ENCODE assay signal across 7 cellular contexts in the genomic region with DNA sequence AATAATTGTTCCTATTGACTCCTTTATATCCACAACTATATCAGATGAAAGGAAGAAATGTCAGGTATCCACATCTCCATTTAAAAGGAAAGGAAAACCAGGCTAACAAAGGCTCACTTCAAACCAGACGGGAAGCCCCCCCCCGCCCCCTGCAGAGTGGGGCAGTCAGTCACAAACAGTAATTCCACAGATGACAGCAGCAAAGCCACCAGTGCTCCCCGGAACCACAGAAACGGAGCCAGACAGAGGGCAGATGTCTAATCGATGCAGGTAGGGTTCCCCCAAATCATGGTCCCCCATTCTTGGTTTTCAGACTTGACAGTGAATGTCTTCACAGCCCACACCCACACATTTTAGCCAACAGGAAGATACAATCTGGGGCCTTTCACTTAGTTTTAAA.
A peak's percentile ranks its signal among the peaks of the same experiment; 100 is the strongest.
DNase-seq lines count a peak whose midpoint lies in the region; ATAC-seq and TF ChIP-seq lines count a peak whose summit lies in the region.

No MANE protein-coding gene starts in this region.

- H3K36me3 Mint-ChIP-seq in activated CD4-positive, alpha-beta memory T cell treated with anti-CD3 and anti-CD28 coated beads for 36 hours = peaks cover 43% of the 10 kb centered on the region
- peaks cover 5% of the 10 kb centered on the region for H3K36me3 Mint-ChIP-seq in glutamatergic neuron (ENCODE audit: unreplicated experiment)

- no peaks in the 10 kb centered on the region for H3K27me3 Mint-ChIP-seq in activated CD4-positive, alpha-beta memory T cell treated with anti-CD3 and anti-CD28 coated beads for 36 hours
- H3K27me3 Mint-ChIP-seq in glutamatergic neuron (ENCODE audit: unreplicated experiment) = peaks cover 10% of the 10 kb centered on the region

- peaks cover 60% of the 10 kb centered on the region for H3K4me1 Mint-ChIP-seq in activated CD4-positive, alpha-beta memory T cell treated with anti-CD3 and anti-CD28 coated beads for 36 hours (ENCODE audit: low read depth)
- H3K4me1 Mint-ChIP-seq in glutamatergic neuron (ENCODE audit: low read depth, unreplicated experiment) = peaks cover 47% of the 10 kb centered on the region

- intact Hi-C loops in activated CD4-positive, alpha-beta memory T cell treated with anti-CD3 and anti-CD28 coated beads for 36 hours (cut with micrococcal nuclease) = loop anchor here (1.0 to 5.0 kb wide), 8 partner anchors 8 to 1043 kb away; no protein-coding TSS in a partner anchor

- CTCF ChIA-PET in activated CD4-positive, alpha-beta memory T cell treated with anti-CD3 and anti-CD28 coated beads for 36 hours (lab: Charles Lee) = interaction anchor here (0.6 to 2.2 kb wide), 6 partner anchors 10 to 189 kb away, joined by 3 to 8 read pairs (median 4); no protein-coding TSS in a partner anchor

- peak overlapping the region; percentile 62 for H3K4me3 Mint-ChIP-seq in activated CD4-positive, alpha-beta memory T cell treated with anti-CD3 and anti-CD28 coated beads for 36 hours
- no peak overlapping the region for H3K4me3 Mint-ChIP-seq in glutamatergic neuron (ENCODE audit: unreplicated experiment)

- DNase-seq in activated CD4-positive, alpha-beta memory T cell treated with anti-CD3 and anti-CD28 coated beads for 36 hours = peak; percentile 81
- no peak for DNase-seq in glutamatergic neuron
- DNase-seq in stimulated activated CD8-positive, alpha-beta memory T cell treated with anti-CD3 and anti-CD28 coated beads, Interleukin-15, amount 100 ng/mL, for 48 hours (ENCODE audit: low read depth in 2 of 2) = peak; percentile 45 to 50
- no peak for DNase-seq in NCI-H1930 (lab: John Stamatoyannopoulos, UW)
- DNase-seq in NCI-H82 treated with DMSO at 0.1 percent for 48 hours (lab: John Stamatoyannopoulos, UW; ENCODE audit: unreplicated experiment) = no peak

- TF ChIP-seq CTCF in glutamatergic neuron (IDR thresholded peaks at IDR 0.05; ENCODE audit: partially characterized antibody, unreplicated experiment) = no peak

- ATAC-seq in GM19372 (IDR thresholded peaks at IDR 0.05; ENCODE audit: low read depth, unreplicated experiment) = peak; percentile 37
- peak; percentile 26 for ATAC-seq in HG03066 (IDR thresholded peaks at IDR 0.05; ENCODE audit: low read depth, unreplicated experiment)

- POLR2A ChIA-PET in activated CD4-positive, alpha-beta memory T cell treated with anti-CD3 and anti-CD28 coated beads for 36 hours (lab: Charles Lee) = interaction anchor here (0.7 to 1.3 kb wide), 11 partner anchors 9 to 106 kb away, joined by 3 to 6 read pairs (median 3); a partner anchor contains a TSS

- peak overlapping the region; percentile 91 for H3K27ac Mint-ChIP-seq in activated CD4-positive, alpha-beta memory T cell treated with anti-CD3 and anti-CD28 coated beads for 36 hours
- peak overlapping the region; percentile 30 for H3K27ac Mint-ChIP-seq in glutamatergic neuron (ENCODE audit: unreplicated experiment)

- no peaks in the 10 kb centered on the region for H3K9me3 Mint-ChIP-seq in activated CD4-positive, alpha-beta memory T cell treated with anti-CD3 and anti-CD28 coated beads for 36 hours
- H3K9me3 Mint-ChIP-seq in glutamatergic neuron (ENCODE audit: unreplicated experiment) = peaks cover 15% of the 10 kb centered on the region

Comparison
In these comparisons a context has a peak if more than half of its experiments do, and no peak if none do; other contexts are left out.
1. DNase-seq: peak in activated CD4-positive, alpha-beta memory T cell treated with anti-CD3 and anti-CD28 coated beads for 36 hours (single experiment) and stimulated activated CD8-positive, alpha-beta memory T cell treated with anti-CD3 and anti-CD28 coated beads, Interleukin-15, amount 100 ng/mL, for 48 hours (2 of 2); none in glutamatergic neuron (single experiment), NCI-H1930 (0 of 2) and NCI-H82 treated with DMSO at 0.1 percent for 48 hours (single experiment).